Comparison of ENCODE assay signal across 9 cellular contexts in the genomic region with DNA sequence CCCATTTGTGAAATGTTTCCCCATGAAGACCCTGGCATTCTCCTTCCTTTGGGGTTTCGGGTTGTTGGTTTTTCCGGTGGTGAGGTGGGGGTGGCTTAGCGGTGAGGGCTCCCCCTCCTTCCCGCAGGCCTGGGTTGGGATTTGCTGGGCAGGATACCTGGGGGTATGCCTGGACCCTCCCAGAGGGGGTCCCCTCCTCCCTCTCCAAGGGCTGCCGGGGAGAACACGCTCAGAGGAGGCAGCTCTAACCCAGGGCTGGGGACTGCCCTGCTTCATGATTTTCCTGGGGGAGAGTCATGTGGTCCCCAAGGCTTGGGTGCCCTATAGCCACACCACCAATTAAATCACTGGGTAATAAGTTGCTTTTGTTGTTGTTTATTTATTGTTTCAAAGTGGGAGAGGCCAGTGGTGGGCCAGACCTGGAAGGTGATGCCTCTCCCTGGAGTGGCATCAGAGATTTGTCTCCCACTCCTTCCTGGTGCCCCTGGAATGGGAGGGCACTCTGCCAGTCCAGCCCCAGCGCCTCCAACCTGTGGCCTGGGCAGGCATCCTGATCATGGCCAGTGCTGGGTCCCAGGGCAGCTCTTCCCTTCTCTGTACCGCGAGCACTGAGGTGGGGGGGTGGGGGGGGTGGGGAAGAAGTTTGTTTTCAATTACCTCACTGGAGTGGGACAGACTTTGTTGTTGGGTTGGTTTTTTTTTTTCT. TPM values are rescaled to one million over a fixed set of nuclear protein-coding genes. Genes with fewer than 3 reads are reported as not detected.
DNase-seq lines count a peak whose midpoint lies in the region; ATAC-seq and TF ChIP-seq lines count a peak whose summit lies in the region.
"Had no signal": no experiment of that assay in that cellular context is flagged by ENCODE, and none has a peak within 500 bp of the region (broad histone marks: within the 10 kb centered on the region; RNA-seq: fewer than 3 reads in every experiment).

No MANE protein-coding gene starts in this region.

- no peaks in the 10 kb centered on the region for H3K36me3 Mint-ChIP-seq in naive thymus-derived CD8-positive, alpha-beta T cell

- H3K27me3 Mint-ChIP-seq in naive thymus-derived CD8-positive, alpha-beta T cell: peaks cover 0 to 8% (median 0%) of the 10 kb centered on the region in 5 donors

- no peak for TF ChIP-seq RAD21 in IMR-90 (IDR thresholded peaks at IDR 0.05; ENCODE audit: low read length)

- H2BK15ac ChIP-seq in IMR-90 (ENCODE audit: low read depth, low read length): peak overlapping the region; percentile 96

- H4K91ac ChIP-seq in IMR-90 (ENCODE audit: insufficient read depth, low read depth, low read length): peak overlapping the region; percentile 96

- peak overlapping the region; percentile 78 for H3K56ac ChIP-seq in IMR-90 (ENCODE audit: extremely low read depth, insufficient read depth, low read length)

- DNase-seq in AG10803 (ENCODE audit: low read depth): peak; percentile 50
- no peak for DNase-seq in IMR-90
- DNase-seq in colonic mucosa: no peak
- no peak for DNase-seq in naive thymus-derived CD8-positive, alpha-beta T cell
- DNase-seq in NCI-H2196 (lab: John Stamatoyannopoulos, UW; ENCODE audit: unreplicated experiment): no peak
- no peak for DNase-seq in activated naive CD4-positive, alpha-beta T cell (lab: John Stamatoyannopoulos, UW)
- no peak for DNase-seq in activated CD4-positive, alpha-beta T cell treated with anti-CD3 and anti-CD28 coated beads, Interleukin-2, amount 50 U/mL, for 48 hours

- H3K4me2 ChIP-seq in IMR-90 (ENCODE audit: low read depth, low read length): peak overlapping the region; percentile 32

- no peaks in the 10 kb centered on the region for H3K9me3 ChIP-seq in IMR-90 (ENCODE audit: control insufficient read depth, insufficient read depth, low read length)
- no peaks in the 10 kb centered on the region for H3K9me3 ChIP-seq in colonic mucosa

- H3K4me1 ChIP-seq in IMR-90 (ENCODE audit: control insufficient read depth, insufficient read depth, low read length): peaks cover 42% of the 10 kb centered on the region
- peaks cover 19% of the 10 kb centered on the region for H3K4me1 ChIP-seq in colonic mucosa

- TF ChIP-seq CTCF in AG10803 (conservative IDR thresholded peaks at IDR 0.05; ENCODE audit: low read length) (no peak), IMR-90 (conservative IDR thresholded peaks at IDR 0.05; ENCODE audit: low read depth, low read length) (no peak), colonic mucosa (IDR thresholded peaks at IDR 0.05) (no peak)

- BruUV-seq in IMR-90 (replicated peaks; lab: Mats Ljungman, UMichigan): no TSS peak

- WGBS in IMR-90 (ENCODE audit: extremely low coverage in 2 of 2, insufficient read length in 1 of 2), 2 experiments: no CpG with 5 or more reads among the region's 9 CpGs

- peak overlapping the region; percentile 75 for H2AFZ ChIP-seq in IMR-90 (replicated peaks; ENCODE audit: low read length, poor library complexity)

- peak overlapping the region; percentile 96 for H3K4ac ChIP-seq in IMR-90 (ENCODE audit: low read depth, low read length)

- peak overlapping the region; percentile 78 for H4K5ac ChIP-seq in IMR-90 (ENCODE audit: low read depth, low read length)

- H2AK9ac ChIP-seq in IMR-90 (replicated peaks; ENCODE audit: low read depth, low read length, poor library complexity): peak overlapping the region; percentile 95

- H2AK5ac ChIP-seq in IMR-90 (ENCODE audit: low read depth, low read length): peak overlapping the region; percentile 96

- peaks cover 20% of the 10 kb centered on the region for H3K9me1 ChIP-seq in IMR-90 (ENCODE audit: insufficient read depth, low read length)

- peak overlapping the region; percentile 86 for H3K23ac ChIP-seq in IMR-90 (ENCODE audit: low read depth, low read length)

- peaks cover 0 to 27% of the 10 kb centered on the region in 2 experiments; a peak in 3 of 4 replicates for H3K79me1 ChIP-seq in IMR-90 (ENCODE audit: low read depth in 1 of 2, low read length in 2 of 2)

- in situ Hi-C loops in IMR-90 (cut with MboI; ENCODE audit: low sequenced_read_pairs): no loop called here

- H3K4me1 Mint-ChIP-seq in naive thymus-derived CD8-positive, alpha-beta T cell: peaks cover 29 to 42% (median 38%) of the 10 kb centered on the region in 4 donors

- H2BK120ac ChIP-seq in IMR-90 (ENCODE audit: low read depth, low read length): peak overlapping the region; percentile 93

- no peaks in the 10 kb centered on the region for H3K9me3 Mint-ChIP-seq in naive thymus-derived CD8-positive, alpha-beta T cell

- POLR2A ChIA-PET in IMR-90 (lab: Charles Lee; ENCODE audit: unreplicated experiment): interaction anchor here (0.6 to 1.7 kb wide), 3 partner anchors 22 to 53 kb away, joined by 7 to 11 read pairs (median 9); partner anchors contain the start of gene POLD4
- POLR2A ChIA-PET in naive thymus-derived CD8-positive, alpha-beta T cell (lab: Charles Lee): interaction anchor here (0.7 to 24.1 kb wide), 7 partner anchors 7 to 105 kb away, joined by 3 to 493 read pairs (median 3); partner anchors contain the start of genes POLD4 and RAD9A

- H3K36me3 ChIP-seq in IMR-90 (ENCODE audit: control insufficient read depth, insufficient read depth, low read length) (peaks cover 3% of the 10 kb centered on the region; the same call in 1 of the 2 replicates), colonic mucosa (no peaks in the 10 kb centered on the region)

- peak overlapping the region; percentile 51 to 88 (median 84) for H3K4me3 Mint-ChIP-seq in naive thymus-derived CD8-positive, alpha-beta T cell

- H3K27me3 ChIP-seq in IMR-90 (ENCODE audit: control insufficient read depth, insufficient read depth, low read length) (no peaks in the 10 kb centered on the region), colonic mucosa (no peaks in the 10 kb centered on the region)

- H4K8ac ChIP-seq in IMR-90 (ENCODE audit: low read depth in 2 of 2, low read length in 2 of 2): peak overlapping the region; percentile 82 to 89

- H3K9ac ChIP-seq in IMR-90 (ENCODE audit: low read depth, low read length) (peak overlapping the region; percentile 55), colonic mucosa (ENCODE audit: low read depth in 2 of 2, low read length in 2 of 2) (peak overlapping the region in 1 of 2 donors; percentile 71)

- no peak for TF ChIP-seq POLR2A in IMR-90 (IDR thresholded peaks at IDR 0.05; ENCODE audit: low read depth, low read length)

- intact Hi-C loops in IMR-90 (cut with micrococcal nuclease): no loop called here
- intact Hi-C loops in colonic mucosa (cut with DNase I): no loop called here

- H3K4me3 ChIP-seq in AG10803 (ENCODE audit: low read length) (peak overlapping the region; percentile 73), IMR-90 (ENCODE audit: insufficient read depth, low read depth, low read length) (no peak overlapping the region), colonic mucosa (peak overlapping the region; percentile 75)

- H3K27ac ChIP-seq in IMR-90 (ENCODE audit: insufficient read depth, low read length) (peak overlapping the region; percentile 94), colonic mucosa (peak overlapping the region; percentile 95)

- dilution Hi-C loops in IMR-90 (cut with HindIII; ENCODE audit: low sequenced_read_pairs, unreplicated experiment): no loop called here

- H2BK5ac ChIP-seq in IMR-90 (ENCODE audit: low read depth, low read length, poor library complexity, severe bottlenecking): peak overlapping the region; percentile 93

- peak overlapping the region; percentile 35 for H3K14ac ChIP-seq in IMR-90 (replicated peaks; ENCODE audit: low read depth, low read length)

- peak; percentile 0; the same call in 1 of the 2 replicates for ATAC-seq in IMR-90 (ENCODE audit: low read depth)
- no peak for ATAC-seq in naive thymus-derived CD8-positive, alpha-beta T cell
- ATAC-seq in HG02885 (IDR thresholded peaks at IDR 0.05; ENCODE audit: poor library complexity, unreplicated experiment): no peak

- CTCF ChIA-PET in IMR-90 (lab: Yijun Ruan, JAX): interaction anchor here (0.6 to 1.1 kb wide), 3 partner anchors 13 to 110 kb away, joined by 3 to 4 read pairs (median 4); no protein-coding TSS in a partner anchor

- peak overlapping the region; percentile 87 for H2BK20ac ChIP-seq in IMR-90 (ENCODE audit: low read depth, low read length)

- peak overlapping the region; percentile 75 for H3K18ac ChIP-seq in IMR-90 (ENCODE audit: low read depth, low read length)

- peak overlapping the region in 6 of 10 donors; percentile 58 to 85 (median 70) for H3K27ac Mint-ChIP-seq in naive thymus-derived CD8-positive, alpha-beta T cell

- peaks cover 23% of the 10 kb centered on the region for H4K20me1 ChIP-seq in IMR-90 (ENCODE audit: insufficient read depth, low read length)

RNA-seq across cellular contexts. Expression of gene CLCF1, which starts 1.3 kb away (rescaled TPM):
- total RNA-seq in IMR-90 (2012; rRNA removed): 5.0 and 5.6 TPM in 2 replicates
- 27.8 and 34.4 TPM in 2 replicates for polyA plus RNA-seq in IMR-90 (2012; rRNA removed)
- polyA plus RNA-seq in IMR-90 (2012; cell fraction: cytosol; rRNA removed): 20.6 and 36.3 TPM in 2 replicates
- 61.2 and 132 TPM in 2 replicates for polyA plus RNA-seq in IMR-90 (2012; cell fraction: nucleus; rRNA removed; ENCODE audit: low replicate concordance)
- total RNA-seq in colonic mucosa: 1 to 10 TPM; 1.7 to 4.0 TPM
- 1 to 10 TPM; 1.1 to 1.5 TPM for total RNA-seq in naive thymus-derived CD8-positive, alpha-beta T cell
- under 1 TPM in 1 of 3 donors, not detected in 2; 0.58 TPM for polyA plus RNA-seq in naive thymus-derived CD8-positive, alpha-beta T cell

RNA-seq across cellular contexts. Expression of gene RAD9A, which starts 17.1 kb away (rescaled TPM):
- total RNA-seq in IMR-90 (2012; rRNA removed): 1.9 and 2.0 TPM in 2 replicates
- polyA plus RNA-seq in IMR-90 (2012; rRNA removed): 10.3 and 12.6 TPM in 2 replicates
- polyA plus RNA-seq in IMR-90 (2012; cell fraction: cytosol; rRNA removed): 8.4 and 12.7 TPM in 2 replicates
- 53.4 and 98.2 TPM in 2 replicates for polyA plus RNA-seq in IMR-90 (2012; cell fraction: nucleus; rRNA removed; ENCODE audit: low replicate concordance)
- total RNA-seq in colonic mucosa: 10 to 100 TPM; 21.8 to 35.1 TPM
- total RNA-seq in naive thymus-derived CD8-positive, alpha-beta T cell: 10 to 100 TPM; 47.3 to 58.1 TPM
- 1 to 10 TPM; 6.5 to 9.4 (median 6.6) TPM for polyA plus RNA-seq in naive thymus-derived CD8-positive, alpha-beta T cell

RNA-seq across cellular contexts. Expression of gene POLD4, which starts 21.4 kb away (rescaled TPM):
- total RNA-seq in IMR-90 (2012; rRNA removed): 40.8 and 46.4 TPM in 2 replicates
- 133 and 152 TPM in 2 replicates for polyA plus RNA-seq in IMR-90 (2012; rRNA removed)
- polyA plus RNA-seq in IMR-90 (2012; cell fraction: cytosol; rRNA removed): 252 and 358 TPM in 2 replicates
- polyA plus RNA-seq in IMR-90 (2012; cell fraction: nucleus; rRNA removed; ENCODE audit: low replicate concordance): 170 and 292 TPM in 2 replicates
- 100 to 1,000 TPM; 186 to 203 TPM for total RNA-seq in colonic mucosa
- 100 to 1,000 TPM; 102 to 110 TPM for total RNA-seq in naive thymus-derived CD8-positive, alpha-beta T cell
- polyA plus RNA-seq in naive thymus-derived CD8-positive, alpha-beta T cell: 100 to 1,000 TPM in 2 of 3 donors, 10 to 100 TPM in 1; 87.7 to 105 (median 102) TPM

RNA-seq across cellular contexts. Expression of gene PPP1CA, which starts 26.9 kb away (rescaled TPM):
- total RNA-seq in IMR-90 (2012; rRNA removed): 294 and 313 TPM in 2 replicates
- polyA plus RNA-seq in IMR-90 (2012; rRNA removed): 228 and 260 TPM in 2 replicates
- polyA plus RNA-seq in IMR-90 (2012; cell fraction: cytosol; rRNA removed): 268 and 304 TPM in 2 replicates
- 122 and 203 TPM in 2 replicates for polyA plus RNA-seq in IMR-90 (2012; cell fraction: nucleus; rRNA removed; ENCODE audit: low replicate concordance)
- 100 to 1,000 TPM; 242 to 280 TPM for total RNA-seq in colonic mucosa
- total RNA-seq in naive thymus-derived CD8-positive, alpha-beta T cell: 100 to 1,000 TPM; 141 to 146 TPM
- polyA plus RNA-seq in naive thymus-derived CD8-positive, alpha-beta T cell: 100 to 1,000 TPM; 357 to 518 (median 403) TPM

RNA-seq across cellular contexts. Expression of gene TBC1D10C, which starts 29.2 kb away (rescaled TPM):
- total RNA-seq in IMR-90 (2012; rRNA removed): under 0.01 and 0.18 TPM in 2 replicates
- polyA plus RNA-seq in IMR-90 (2012; rRNA removed): 0.07 and 0.11 TPM in 2 replicates
- polyA plus RNA-seq in IMR-90 (2012; cell fraction: cytosol; rRNA removed): 0.09 and 0.12 TPM in 2 replicates
- polyA plus RNA-seq in IMR-90 (2012; cell fraction: nucleus; rRNA removed; ENCODE audit: low replicate concordance): 0.44 and 0.94 TPM in 2 replicates
- 1 to 10 TPM; 3.9 to 5.2 TPM for total RNA-seq in colonic mucosa
- total RNA-seq in naive thymus-derived CD8-positive, alpha-beta T cell: 100 to 1,000 TPM; 403 to 419 TPM
- 100 to 1,000 TPM; 231 to 307 (median 251) TPM for polyA plus RNA-seq in naive thymus-derived CD8-positive, alpha-beta T cell
- total RNA-seq: lung microvascular endothelial cell had no signal
